30 cellular contexts compared by ENCODE assay signal in the genomic region with DNA sequence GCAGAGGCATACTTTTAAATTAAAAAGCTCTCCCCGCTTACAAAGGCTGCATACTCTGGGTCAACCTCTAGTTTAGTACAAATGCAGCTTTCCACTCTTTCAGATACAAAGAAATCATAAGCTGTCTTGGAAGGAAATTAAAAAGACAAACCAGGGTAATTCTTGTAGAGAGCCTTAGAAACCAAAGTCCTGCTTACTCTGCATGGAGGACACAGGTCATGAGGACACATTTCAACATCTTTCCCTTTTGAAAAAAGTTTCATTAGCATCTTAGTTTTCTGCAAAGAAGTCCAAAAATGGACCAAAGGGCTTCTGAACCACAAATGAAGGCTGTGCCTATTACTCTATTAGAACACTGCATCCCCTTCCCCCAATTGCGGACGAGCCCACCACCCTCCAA. TPM values are rescaled to one million over a fixed set of nuclear protein-coding genes. Genes with fewer than 3 reads are reported as not detected.
"Had no signal": no experiment of that assay in that cellular context is flagged by ENCODE, and none has a peak within 500 bp of the region (broad histone marks: within the 10 kb centered on the region; RNA-seq: fewer than 3 reads in every experiment).

No MANE protein-coding gene starts in this region.

- H3K4me3 ChIP-seq: adrenal gland, body of pancreas, colonic mucosa had no signal

- H3K9me3 ChIP-seq: adrenal gland, body of pancreas, colonic mucosa had no signal

- FAIRE-seq: frontal cortex had no signal

- H3K27ac ChIP-seq: adrenal gland, body of pancreas, colonic mucosa had no signal

- H3K36me3 ChIP-seq: adrenal gland, colonic mucosa had no signal

- H3K4me3 Mint-ChIP-seq: activated CD4-positive, alpha-beta memory T cell treated with anti-CD3 and anti-CD28 coated beads for 36 hours; activated CD4-positive, alpha-beta T cell treated with anti-CD3 and anti-CD28 coated beads for 36 hours; activated CD4-positive, alpha-beta T cell treated with anti-CD3 and anti-CD28 coated beads, Interleukin-2, amount 10 ng/mL, durations not matched to agents 24 days and 14 days; activated CD8-positive, alpha-beta memory T cell treated with anti-CD3 and anti-CD28 coated beads, Interleukin-2, amount 10 ng/mL, durations not matched to agents 7 days and 5 days; activated CD8-positive, alpha-beta T cell treated with anti-CD3 and anti-CD28 coated beads, Interleukin-2, amount 10 ng/mL, durations not matched to agents 7 days and 5 days; activated naive CD8-positive, alpha-beta T cell; activated T-helper 1 cell treated with anti-CD3 and anti-CD28 coated beads, Interleukin-12 subunit alpha, Interleukin-12 subunit beta, Interleukin-2, Interleukin-4 antibody, amounts not matched to agents 30 ng/mL and 10 ng/mL and 1 ng/mL, durations not matched to agents 14 hours and 24 hours and 36 hours had no signal

- H3K4me1 ChIP-seq: body of pancreas, colonic mucosa had no signal

- H3K9me3 Mint-ChIP-seq: activated CD4-positive, alpha-beta memory T cell treated with anti-CD3 and anti-CD28 coated beads for 36 hours; activated CD4-positive, alpha-beta T cell treated with anti-CD3 and anti-CD28 coated beads, Interleukin-2, amount 10 ng/mL, durations not matched to agents 24 days and 14 days; activated T-helper 1 cell treated with anti-CD3 and anti-CD28 coated beads, Interleukin-12 subunit alpha, Interleukin-12 subunit beta, Interleukin-2, Interleukin-4 antibody, amounts not matched to agents 30 ng/mL and 10 ng/mL and 1 ng/mL, durations not matched to agents 14 hours and 24 hours and 36 hours had no signal

- H3K4me1 Mint-ChIP-seq: activated CD4-positive, alpha-beta T cell treated with anti-CD3 and anti-CD28 coated beads for 36 hours; activated CD4-positive, alpha-beta T cell treated with anti-CD3 and anti-CD28 coated beads, Interleukin-2, amount 10 ng/mL, durations not matched to agents 24 days and 14 days; activated CD8-positive, alpha-beta memory T cell treated with anti-CD3 and anti-CD28 coated beads, Interleukin-2, amount 10 ng/mL, durations not matched to agents 7 days and 5 days had no signal

- ATAC-seq: activated CD4-positive, alpha-beta T cell treated with anti-CD3 and anti-CD28 coated beads for 36 hours; activated CD8-positive, alpha-beta memory T cell treated with anti-CD3 and anti-CD28 coated beads, Interleukin-2, amount 10 ng/mL, durations not matched to agents 7 days and 5 days; activated CD8-positive, alpha-beta T cell treated with anti-CD3 and anti-CD28 coated beads, Interleukin-2, amount 10 ng/mL, durations not matched to agents 7 days and 5 days; body of pancreas; esophagus mucosa had no signal

- H3K27me3 ChIP-seq: adrenal gland, body of pancreas, colonic mucosa had no signal

- H3K27ac Mint-ChIP-seq: activated CD4-positive, alpha-beta memory T cell treated with anti-CD3 and anti-CD28 coated beads for 36 hours; activated CD4-positive, alpha-beta T cell treated with anti-CD3 and anti-CD28 coated beads for 36 hours; activated CD4-positive, alpha-beta T cell treated with anti-CD3 and anti-CD28 coated beads, Interleukin-2, amount 10 ng/mL, durations not matched to agents 24 days and 14 days; activated CD8-positive, alpha-beta memory T cell treated with anti-CD3 and anti-CD28 coated beads, Interleukin-2, amount 10 ng/mL, durations not matched to agents 7 days and 5 days; activated CD8-positive, alpha-beta T cell treated with anti-CD3 and anti-CD28 coated beads, Interleukin-2, amount 10 ng/mL, durations not matched to agents 7 days and 5 days; activated naive CD8-positive, alpha-beta T cell; activated T-helper 1 cell treated with anti-CD3 and anti-CD28 coated beads, Interleukin-12 subunit alpha, Interleukin-12 subunit beta, Interleukin-2, Interleukin-4 antibody, amounts not matched to agents 30 ng/mL and 10 ng/mL and 1 ng/mL, durations not matched to agents 14 hours and 24 hours and 36 hours had no signal

- DNase-seq: activated CD4-positive, alpha-beta memory T cell treated with anti-CD3 and anti-CD28 coated beads for 36 hours; activated CD4-positive, alpha-beta T cell treated with anti-CD3 and anti-CD28 coated beads for 36 hours; activated CD4-positive, alpha-beta T cell treated with anti-CD3 and anti-CD28 coated beads, Interleukin-2, amount 10 ng/mL, durations not matched to agents 24 days and 14 days; activated CD4-positive, CD25-positive, alpha-beta regulatory T cell; activated CD4-positive, CD25-positive, alpha-beta regulatory T cell treated with anti-CD3 and anti-CD28 coated beads, Interleukin-2, amount 50 U/mL, for 72 hours; activated CD8-positive, alpha-beta memory T cell treated with anti-CD3 and anti-CD28 coated beads, Interleukin-2, amount 10 ng/mL, durations not matched to agents 7 days and 5 days; activated CD8-positive, alpha-beta memory T cell treated with anti-CD3 and anti-CD28 coated beads, Interleukin-2, amount 50 U/mL, for 4 hours; activated CD8-positive, alpha-beta T cell treated with anti-CD3 and anti-CD28 coated beads, Interleukin-2, amount 10 ng/mL, durations not matched to agents 7 days and 5 days; activated gamma-delta T cell; activated naive CD4-positive, alpha-beta T cell; activated naive CD4-positive, alpha-beta T cell treated with anti-CD3 and anti-CD28 coated beads, Interleukin-2, amount 50 U/mL, for 16 hours; activated T-cell treated with anti-CD3 and anti-CD28 coated beads, Interleukin-2, amount 50 U/mL, for 1 hour; activated T-cell treated with anti-CD3 and anti-CD28 coated beads, Interleukin-2, amount 50 U/mL, for 48 hours; adrenal gland; amygdala; aorta; body of pancreas; caudate nucleus; cerebellar nuclear complex; colonic mucosa; effector CD8-positive, alpha-beta T cell; foreskin fibroblast; glutamatergic neuron; T-helper 2 cell had no signal

- H3K36me3 Mint-ChIP-seq: activated CD4-positive, alpha-beta memory T cell treated with anti-CD3 and anti-CD28 coated beads for 36 hours; activated CD8-positive, alpha-beta memory T cell treated with anti-CD3 and anti-CD28 coated beads, Interleukin-2, amount 10 ng/mL, durations not matched to agents 7 days and 5 days; activated naive CD8-positive, alpha-beta T cell had no signal

- H3K27me3 Mint-ChIP-seq: activated CD4-positive, alpha-beta memory T cell treated with anti-CD3 and anti-CD28 coated beads for 36 hours; activated CD4-positive, alpha-beta T cell treated with anti-CD3 and anti-CD28 coated beads for 36 hours; activated CD4-positive, alpha-beta T cell treated with anti-CD3 and anti-CD28 coated beads, Interleukin-2, amount 10 ng/mL, durations not matched to agents 24 days and 14 days; activated CD8-positive, alpha-beta memory T cell treated with anti-CD3 and anti-CD28 coated beads, Interleukin-2, amount 10 ng/mL, durations not matched to agents 7 days and 5 days; activated naive CD8-positive, alpha-beta T cell had no signal

RNA-seq across cellular contexts. Expression of a gene that starts 50.5 kb away (rescaled TPM):
- total RNA-seq: activated CD4-positive, alpha-beta memory T cell treated with anti-CD3 and anti-CD28 coated beads for 36 hours; activated CD4-positive, alpha-beta T cell treated with anti-CD3 and anti-CD28 coated beads for 36 hours; activated CD4-positive, alpha-beta T cell treated with anti-CD3 and anti-CD28 coated beads, Interleukin-2, amount 10 ng/mL, durations not matched to agents 24 days and 14 days; activated CD8-positive, alpha-beta memory T cell treated with anti-CD3 and anti-CD28 coated beads for 36 hours; activated CD8-positive, alpha-beta T cell treated with anti-CD3 and anti-CD28 coated beads, Interleukin-2, amount 10 ng/mL, durations not matched to agents 7 days and 5 days; activated T-helper 1 cell treated with anti-CD3 and anti-CD28 coated beads, Interleukin-12 subunit alpha, Interleukin-12 subunit beta, Interleukin-2, Interleukin-4 antibody, amounts not matched to agents 30 ng/mL and 10 ng/mL and 1 ng/mL, durations not matched to agents 14 hours and 24 hours and 36 hours; T-helper 1 cell treated with Interleukin-12 subunit alpha and Interleukin-12 subunit beta and Interleukin-4 antibody, amounts not matched to agents 30 ng/mL and 1 ng/mL, for 36 hours had no signal
